Comparison of ENCODE assay signal across 28 cellular contexts in the genomic region with DNA sequence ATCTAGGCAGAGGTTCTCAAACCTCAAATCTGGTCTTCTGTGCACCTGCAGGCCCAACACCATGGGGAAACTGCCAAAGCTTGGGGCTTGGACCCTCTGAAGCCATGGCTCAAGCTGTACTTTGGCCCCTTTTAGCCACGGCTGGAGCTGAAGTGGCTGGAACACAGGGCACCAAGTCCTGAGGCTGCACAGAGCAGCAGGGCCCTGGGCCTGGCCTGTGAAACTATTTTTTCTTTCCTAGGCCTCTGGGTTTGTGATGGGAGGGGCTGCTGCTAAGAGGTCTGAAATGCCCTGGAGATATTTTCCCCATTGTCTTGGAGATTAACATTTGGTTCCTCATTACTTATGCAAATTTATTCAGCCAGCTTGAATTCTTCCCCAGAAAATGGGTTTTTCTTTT. TPM values are rescaled to one million over a fixed set of nuclear protein-coding genes. Genes with fewer than 3 reads are reported as not detected.
DNase-seq lines count a peak whose midpoint lies in the region; ATAC-seq, FAIRE-seq and TF ChIP-seq lines count a peak whose summit lies in the region.
"Had no signal": no experiment of that assay in that cellular context is flagged by ENCODE, and none has a peak within 500 bp of the region (broad histone marks: within the 10 kb centered on the region; RNA-seq: fewer than 3 reads in every experiment).

No MANE protein-coding gene starts in this region.

- DNase-seq in ELF-1 (ENCODE audit: low read depth, low spot score) (peak; percentile 71), WTC11 (ENCODE audit: low spot score) (no peak), HepG2 (ENCODE audit: low spot score) (no peak), neuronal stem cell (ENCODE audit: low spot score) (no peak), left ventricle myocardium superior (no peak)
- no peak for DNase-seq in stimulated activated CD4-positive, alpha-beta T cell treated with anti-CD3 and anti-CD28 coated beads, Interleukin-1b, Interleukin-23, amount 100 ng/mL, for 48 hours
- DNase-seq: AML-193; C1 segment of cervical spinal cord; CD4-positive, alpha-beta memory T cell; COR-L47; DMS53; GDM1; H7; NCI-H1048; NCI-H1417; NCI-H1694; NCI-H2081; NCI-H226; NCI-H510A; NCI-H69; SHP77 had no signal

- H3K27ac ChIP-seq in HepG2 (ENCODE audit: extremely low read length, insufficient read depth, low read length) (no peak overlapping the region), neuronal stem cell (replicated peaks; ENCODE audit: low read length) (no peak overlapping the region)
- H3K27ac ChIP-seq: KMS-11, RWPE1 had no signal

- H3K27me3 Mint-ChIP-seq in WTC11 (ENCODE audit: low read depth) = no peaks in the 10 kb centered on the region; the same call in 1 of the 2 replicates
- H3K27me3 Mint-ChIP-seq: IgD-negative memory B cell had no signal

- no peak overlapping the region for H3K23ac ChIP-seq in neuronal stem cell (ENCODE audit: low read depth, low read length, poor library complexity)

- H3K27me3 ChIP-seq in HepG2 (ENCODE audit: control insufficient read depth in 1 of 2, insufficient read depth in 2 of 2, low read length in 2 of 2) (no peaks in the 10 kb centered on the region), neuronal stem cell (ENCODE audit: control insufficient read depth in 3 of 3, insufficient read depth in 3 of 3, low read depth in 1 of 3, low read length in 3 of 3) (no peaks in the 10 kb centered on the region)

- H3K4me3 ChIP-seq in HepG2 (replicated peaks in 1 of 3; ENCODE audit: insufficient read depth in 1 of 3, low read depth in 2 of 3, low read length in 3 of 3) (no peak overlapping the region), neuronal stem cell (ENCODE audit: low read length in 2 of 2) (no peak overlapping the region)
- H3K4me3 ChIP-seq: GM12878 had no signal

- no peak overlapping the region for H3K27ac Mint-ChIP-seq in WTC11
- H3K27ac Mint-ChIP-seq: CD4-positive, alpha-beta memory T cell; IgD-negative memory B cell had no signal

- no peaks in the 10 kb centered on the region for H3K79me1 ChIP-seq in neuronal stem cell (ENCODE audit: low read depth, low read length)

- in situ Hi-C loops in HepG2 (cut with HindIII; ENCODE audit: extremely low pct_ligation_motif_present, low pct_unique_long_range_greater_than_20kb) = no loop called here

- intact Hi-C loops in HepG2 (cut with micrococcal nuclease; ENCODE audit: unreplicated experiment) = no loop called here
- intact Hi-C loops in left ventricle myocardium superior (cut with micrococcal nuclease) = no loop called here

- H3K4me2 ChIP-seq in HepG2 (ENCODE audit: low read depth, low read length) (peak overlapping the region; percentile 39), neuronal stem cell (ENCODE audit: insufficient read depth, low read length, poor library complexity, severe bottlenecking) (no peak overlapping the region)
- H3K4me2 ChIP-seq: KMS-11 had no signal

- H4K8ac ChIP-seq in neuronal stem cell (ENCODE audit: low read depth, low read length) = no peak overlapping the region

- FAIRE-seq in HepG2 (lab: Jason Lieb, UNC) = no peak
- FAIRE-seq: A204.1, GM12878 had no signal

- no peak overlapping the region for H2BK15ac ChIP-seq in neuronal stem cell (ENCODE audit: low read length)

- no peak overlapping the region for H3K14ac ChIP-seq in neuronal stem cell (ENCODE audit: low read length)

- no peak for TF ChIP-seq POLR2A in HepG2 (IDR thresholded peaks at IDR 0.05; ENCODE audit: insufficient read depth in 1 of 2, low read depth in 2 of 2, low read length in 2 of 2)

- H3K9me3 ChIP-seq in HepG2 (ENCODE audit: low read length) (no peaks in the 10 kb centered on the region), neuronal stem cell (replicated peaks in 1 of 2; ENCODE audit: control insufficient read depth in 2 of 2, insufficient read depth in 1 of 2, low read depth in 1 of 2, low read length in 2 of 2) (no peaks in the 10 kb centered on the region)

- TF ChIP-seq RAD21 in HepG2 (CRISPR knock-in tag; IDR thresholded peaks at IDR 0.05) = no peak

- no peak for TF ChIP-seq CTCF in WTC11 (IDR thresholded peaks at IDR 0.05)
- TF ChIP-seq CTCF in HepG2 (CRISPR knock-in tag; IDR thresholded peaks at IDR 0.05) = no peak

- H4K91ac ChIP-seq in neuronal stem cell (ENCODE audit: low read depth, low read length, poor library complexity) = no peak overlapping the region

- H2AK5ac ChIP-seq in neuronal stem cell (ENCODE audit: low read depth, low read length) = no peak overlapping the region

- CTCF ChIA-PET in WTC11 (lab: Charles Lee) = interaction anchor here (1.0 to 1.7 kb wide), 2 partner anchors 97 to 151 kb away, joined by 4 to 6 read pairs; no protein-coding TSS in a partner anchor
- CTCF ChIA-PET in HepG2 (lab: Yijun Ruan, JAX; ENCODE audit: low intra/inter-chr PET ratio, low total read pairs) = no interaction called here

- whole genome bisulfite sequencing in HepG2 (ENCODE audit: low lambda C conversion rate) = no CpG with 5 or more reads among the region's 1 CpG
- WGBS in neuronal stem cell (ENCODE audit: extremely low coverage in 2 of 2, insufficient read length in 2 of 2, insufficient replicate concordance in 1 of 2), 2 donors = no CpG with 5 or more reads among the region's 1 CpG

- no peak overlapping the region for H2AFZ ChIP-seq in HepG2 (ENCODE audit: low read length)
- peak overlapping the region; percentile 37 for H2AFZ ChIP-seq in neuronal stem cell (ENCODE audit: low read length)

- H3K4me1 ChIP-seq in HepG2 (ENCODE audit: insufficient read depth, low read length) (peaks cover 30% of the 10 kb centered on the region), neuronal stem cell (ENCODE audit: control insufficient read depth in 2 of 2, insufficient read depth in 1 of 2, low read depth in 1 of 2, low read length in 2 of 2) (peaks cover 0 to 3% of the 10 kb centered on the region in 2 donors)

- POLR2A ChIA-PET in WTC11 (lab: Charles Lee) (interaction anchor here (0.6 kb wide), 2 partner anchors 29 to 1926 kb away, joined by 4 to 5 read pairs; no protein-coding TSS in a partner anchor), HepG2 (lab: Yijun Ruan, JAX) (no interaction called here)

- TF ChIP-seq EP300 in HepG2 (IDR thresholded peaks at IDR 0.05; ENCODE audit: low read depth in 2 of 2, low read length in 2 of 2) (no peak), HepG2 (CRISPR knock-in tag; IDR thresholded peaks at IDR 0.05; ENCODE audit: borderline replicate concordance) (no peak)

- H3K4ac ChIP-seq in neuronal stem cell (ENCODE audit: low read length) = no peak overlapping the region

- no peak overlapping the region for H3K18ac ChIP-seq in neuronal stem cell (ENCODE audit: low read length)

- H3K9me3 Mint-ChIP-seq in WTC11 = peaks cover 47% of the 10 kb centered on the region

- H3K4me1 Mint-ChIP-seq in WTC11 = peaks cover 19% of the 10 kb centered on the region
- H3K4me1 Mint-ChIP-seq: CD4-positive, alpha-beta memory T cell had no signal

- no peak overlapping the region for H2BK5ac ChIP-seq in neuronal stem cell (ENCODE audit: low read length)

- H3K36me3 Mint-ChIP-seq in WTC11 = peaks cover 25% of the 10 kb centered on the region

- H4K20me1 ChIP-seq in HepG2 (ENCODE audit: insufficient read depth, low read length) = no peaks in the 10 kb centered on the region

- ATAC-seq in WTC11 (peak; percentile 89), HepG2 (peak; percentile 81), GM21360 (IDR thresholded peaks at IDR 0.05; ENCODE audit: unreplicated experiment) (no peak), left ventricle myocardium superior (no peak)
- ATAC-seq: GM12878, Panc1 had no signal

- BruUV-seq in HepG2 (replicated peaks; lab: Mats Ljungman, UMichigan) = no TSS peak

- H3K79me2 ChIP-seq in HepG2 (ENCODE audit: insufficient read depth, low read length) = no peaks in the 10 kb centered on the region

- H3K36me3 ChIP-seq in HepG2 (replicated peaks in 1 of 2; ENCODE audit: control insufficient read depth in 1 of 2, insufficient read depth in 2 of 2, low read length in 2 of 2) = no peaks in the 10 kb centered on the region
- no peaks in the 10 kb centered on the region for H3K36me3 ChIP-seq in neuronal stem cell (replicated peaks in 1 of 2; ENCODE audit: control insufficient read depth in 2 of 2, insufficient read depth in 2 of 2, low read length in 2 of 2)

- H3K9ac ChIP-seq in HepG2 (ENCODE audit: insufficient read depth, low read depth, low read length) (no peak overlapping the region), neuronal stem cell (ENCODE audit: low read depth, low read length, poor library complexity) (no peak overlapping the region)
- H3K9ac ChIP-seq: KMS-11 had no signal

- H2BK12ac ChIP-seq in neuronal stem cell (ENCODE audit: low read length) = no peak overlapping the region

- H3K4me3 Mint-ChIP-seq in WTC11 = no peak overlapping the region
- H3K4me3 Mint-ChIP-seq: CD4-positive, alpha-beta memory T cell; IgD-negative memory B cell had no signal

- no peak overlapping the region for H2BK120ac ChIP-seq in neuronal stem cell (ENCODE audit: low read depth, low read length)

RNA-seq across cellular contexts. Expression of gene PI4K2B, which starts 18.3 kb away (rescaled TPM):
- 12.6 to 15.1 TPM (median 14.5 TPM) in 3 replicates for total RNA-seq in WTC11 (2021)
- 25.8 and 40.8 TPM in 2 replicates for total RNA-seq in HepG2 (2016; rRNA removed; fragmentation: Illumina TruSeq; extraction: Trizol)
- 3.7 and 4.1 TPM in 2 replicates for total RNA-seq in HepG2 (2016; cell fraction: cytosol; rRNA removed; fragmentation: Illumina TruSeq; extraction: Trizol; ENCODE audit: low read depth)
- total RNA-seq in HepG2 (2016; cell fraction: insoluble cytoplasmic fraction; rRNA removed; fragmentation: Illumina TruSeq; extraction: Trizol) = 24.9 and 40.9 TPM in 2 replicates
- 17.4 and 21.4 TPM in 2 replicates for total RNA-seq in HepG2 (2016; cell fraction: membrane; rRNA removed; fragmentation: Illumina TruSeq; extraction: Trizol)
- 17.9 and 19.5 TPM in 2 replicates for total RNA-seq in HepG2 (2016; cell fraction: nucleus; rRNA removed; fragmentation: Illumina TruSeq; extraction: Trizol)
- 5.4 and 6.9 TPM in 2 replicates for polyA plus RNA-seq in HepG2 (2011; rRNA removed)
- 2.4 and 3.7 TPM in 2 replicates for polyA plus RNA-seq in HepG2 (2011; cell fraction: cytosol; rRNA removed)
- polyA plus RNA-seq in HepG2 (2011; cell fraction: nucleus; rRNA removed) = 2.4 TPM in 2 replicates
- 8.6 and 12.2 TPM in 2 replicates for polyA plus RNA-seq in HepG2 (2012)
- 2.3 and 2.7 TPM in 2 replicates for polyA plus RNA-seq in HepG2 (2016; cell fraction: cytosol; fragmentation: Illumina TruSeq; extraction: Trizol; ENCODE audit: low read depth)
- polyA plus RNA-seq in HepG2 (2016; cell fraction: insoluble cytoplasmic fraction; fragmentation: Illumina TruSeq; extraction: Trizol; ENCODE audit: low read depth) = 43.6 and 50.6 TPM in 2 replicates
- 11.4 and 12.6 TPM in 2 replicates for polyA plus RNA-seq in HepG2 (2016; cell fraction: membrane; fragmentation: Illumina TruSeq; extraction: Trizol; ENCODE audit: low read depth)
- polyA plus RNA-seq in HepG2 (2016; cell fraction: nucleus; fragmentation: Illumina TruSeq; extraction: Trizol; ENCODE audit: insufficient read depth, low read depth) = 20.1 and 21.9 TPM in 2 replicates
- 2.6 and 3.4 TPM in 2 replicates for polyA minus RNA-seq in HepG2 (2011; rRNA and poly(A)+ RNA removed; ENCODE audit: low replicate concordance)
- 3.4 and 6.0 TPM in 2 replicates for polyA minus RNA-seq in HepG2 (2011; cell fraction: cytosol; rRNA and poly(A)+ RNA removed)
- polyA minus RNA-seq in HepG2 (2011; cell fraction: nucleus; rRNA and poly(A)+ RNA removed) = 8.8 and 9.7 TPM in 2 replicates
- polyA plus RNA-seq in neuronal stem cell (2013, experiment 1 of 2) = 4.8 TPM
- 4.8 TPM for polyA plus RNA-seq in neuronal stem cell (2013, experiment 2 of 2)
- total RNA-seq in left ventricle myocardium superior = 2.0 TPM

RNA-seq across cellular contexts. Expression of gene SEPSECS, which starts 55.3 kb away (rescaled TPM):
- total RNA-seq in WTC11 (2021) (4.6 to 7.0 TPM (median 6.2 TPM) in 3 replicates), HepG2 (2016; rRNA removed; fragmentation: Illumina TruSeq; extraction: Trizol) (14.3 and 17.1 TPM in 2 replicates), left ventricle myocardium superior (5.2 TPM)
- 33.7 and 40.0 TPM in 2 replicates for total RNA-seq in HepG2 (2016; cell fraction: cytosol; rRNA removed; fragmentation: Illumina TruSeq; extraction: Trizol; ENCODE audit: low read depth)
- total RNA-seq in HepG2 (2016; cell fraction: insoluble cytoplasmic fraction; rRNA removed; fragmentation: Illumina TruSeq; extraction: Trizol) = 13.3 and 16.6 TPM in 2 replicates
- 18.7 and 20.0 TPM in 2 replicates for total RNA-seq in HepG2 (2016; cell fraction: membrane; rRNA removed; fragmentation: Illumina TruSeq; extraction: Trizol)
- total RNA-seq in HepG2 (2016; cell fraction: nucleus; rRNA removed; fragmentation: Illumina TruSeq; extraction: Trizol) = 20.9 and 21.1 TPM in 2 replicates
- 8.2 and 9.4 TPM in 2 replicates for polyA plus RNA-seq in HepG2 (2011; rRNA removed)
- 3.3 and 4.8 TPM in 2 replicates for polyA plus RNA-seq in HepG2 (2011; cell fraction: cytosol; rRNA removed)
- polyA plus RNA-seq in HepG2 (2011; cell fraction: nucleus; rRNA removed) = 8.3 and 10.6 TPM in 2 replicates
- 10.0 and 14.1 TPM in 2 replicates for polyA plus RNA-seq in HepG2 (2012)
- 0.59 and 0.72 TPM in 2 replicates for polyA plus RNA-seq in HepG2 (2016; cell fraction: cytosol; fragmentation: Illumina TruSeq; extraction: Trizol; ENCODE audit: low read depth)
- polyA plus RNA-seq in HepG2 (2016; cell fraction: insoluble cytoplasmic fraction; fragmentation: Illumina TruSeq; extraction: Trizol; ENCODE audit: low read depth) = 7.3 and 8.6 TPM in 2 replicates
- polyA plus RNA-seq in HepG2 (2016; cell fraction: membrane; fragmentation: Illumina TruSeq; extraction: Trizol; ENCODE audit: low read depth) = 1.5 and 1.7 TPM in 2 replicates
- polyA plus RNA-seq in HepG2 (2016; cell fraction: nucleus; fragmentation: Illumina TruSeq; extraction: Trizol; ENCODE audit: insufficient read depth, low read depth) = 14.0 and 14.4 TPM in 2 replicates
- 4.3 and 5.5 TPM in 2 replicates for polyA minus RNA-seq in HepG2 (2011; rRNA and poly(A)+ RNA removed; ENCODE audit: low replicate concordance)
- polyA minus RNA-seq in HepG2 (2011; cell fraction: cytosol; rRNA and poly(A)+ RNA removed) = 9.5 and 17.6 TPM in 2 replicates
- 60.2 and 61.7 TPM in 2 replicates for polyA minus RNA-seq in HepG2 (2011; cell fraction: nucleus; rRNA and poly(A)+ RNA removed)
- polyA plus RNA-seq in neuronal stem cell (2013, experiment 1 of 2) = 5.1 TPM
- polyA plus RNA-seq in neuronal stem cell (2013, experiment 2 of 2) = 5.2 TPM

Comparison
In these comparisons a context has a peak if more than half of its experiments do, and no peak if none do; other contexts are left out.
1. ATAC-seq: peak in WTC11 (single experiment) and HepG2 (single experiment); none in GM21360 (single experiment) and left ventricle myocardium superior (single experiment).